Comparison of ENCODE assay signal across 2 cellular contexts in genomic region chr16:30046178-30046577, GRCh38.
TF ChIP-seq lines count a peak whose summit lies in the region.

No MANE protein-coding gene starts in this region.

TF ChIP-seq in HEK293, 187 proteins besides CTCF, POLR2A, EP300 and RAD21:
- TF ChIP-seq EGR2 (tag by site-specific recombination; IDR thresholded peaks at IDR 0.05; ENCODE audit: low read depth) (peak; percentile 72; the same call in 1 of the 2 replicates), SALL2 (tag by site-specific recombination; IDR thresholded peaks at IDR 0.05; ENCODE audit: borderline replicate concordance) (no peak), ZFHX2 (tag by site-specific recombination; conservative IDR thresholded peaks at IDR 0.05) (peak; percentile 69)

TF ChIP-seq in H1, 55 proteins besides CTCF, POLR2A, EP300 and RAD21:
- TF ChIP-seq E2F6 (IDR thresholded peaks at IDR 0.05) = no peak
- TF ChIP-seq NRF1 (IDR thresholded peaks at IDR 0.05; ENCODE audit: low read depth, low read length) = no peak
- TF ChIP-seq ZNF274 (IDR thresholded peaks at IDR 0.05; ENCODE audit: borderline replicate concordance, extremely low read depth, low read length) = no peak
- no peak for TF ChIP-seq PHF8 (conservative IDR thresholded peaks at IDR 0.05; ENCODE audit: low read depth, low read length)
- TF ChIP-seq FOSL1 (IDR thresholded peaks at IDR 0.05; ENCODE audit: insufficient read depth, low read depth, low read length) = no peak
- no peak for TF ChIP-seq KDM5A (IDR thresholded peaks at IDR 0.05; ENCODE audit: low read length)
- no peak for TF ChIP-seq BCL11A (IDR thresholded peaks at IDR 0.05; ENCODE audit: low read depth in 2 of 2, low read length in 2 of 2)
- no peak for TF ChIP-seq USF2 (IDR thresholded peaks at IDR 0.05; ENCODE audit: low read length)
- no peak for TF ChIP-seq RBBP5 (IDR thresholded peaks at IDR 0.05; ENCODE audit: borderline replicate concordance, low read depth, low read length)
- no peak for TF ChIP-seq ASH2L (IDR thresholded peaks at IDR 0.05; ENCODE audit: low read length)
- no peak for TF ChIP-seq NANOG (IDR thresholded peaks at IDR 0.05; ENCODE audit: insufficient read depth, low read depth, low read length, poor library complexity, severe bottlenecking)
